ENCODE assay signal across 8 cellular contexts in genomic region chr22:46013460-46014416, GRCh38. TPM values are rescaled to one million over a fixed set of nuclear protein-coding genes. Genes with fewer than 3 reads are reported as not detected.
DNase-seq lines count a peak whose midpoint lies in the region; ATAC-seq and TF ChIP-seq lines count a peak whose summit lies in the region.

No MANE protein-coding gene starts in this region.

- intact Hi-C loops in left lung (cut with DNase I), result no loop called here

- no peaks in the 10 kb centered on the region for H3K36me3 ChIP-seq in left lung

- peak overlapping the region; percentile 88 for H3K27ac Mint-ChIP-seq in activated CD4-positive, alpha-beta T cell treated with anti-CD3 and anti-CD28 coated beads, Interleukin-2, amount 10 ng/mL, durations not matched to agents 7 days and 5 days

- peaks cover 0 to 10% of the 10 kb centered on the region in 2 donors for H3K9me3 ChIP-seq in left lung

- peaks cover 11% of the 10 kb centered on the region for H3K4me1 Mint-ChIP-seq in activated CD4-positive, alpha-beta T cell treated with anti-CD3 and anti-CD28 coated beads, Interleukin-2, amount 10 ng/mL, durations not matched to agents 7 days and 5 days

- H3K4me3 Mint-ChIP-seq in activated CD4-positive, alpha-beta T cell treated with anti-CD3 and anti-CD28 coated beads, Interleukin-2, amount 10 ng/mL, durations not matched to agents 7 days and 5 days, result peak overlapping the region; percentile 77

- no peaks in the 10 kb centered on the region for H3K27me3 ChIP-seq in left lung

- peaks cover 4% of the 10 kb centered on the region for H3K9me3 Mint-ChIP-seq in activated CD4-positive, alpha-beta T cell treated with anti-CD3 and anti-CD28 coated beads, Interleukin-2, amount 10 ng/mL, durations not matched to agents 7 days and 5 days

- POLR2A ChIA-PET in activated CD4-positive, alpha-beta T cell treated with anti-CD3 and anti-CD28 coated beads, Interleukin-2, amount 10 ng/mL, durations not matched to agents 7 days and 5 days (lab: Charles Lee), result no interaction called here

- peak; percentile 59 to 83 for TF ChIP-seq CTCF in left lung (IDR thresholded peaks at IDR 0.05)

- ATAC-seq in GM18870 (IDR thresholded peaks at IDR 0.05; ENCODE audit: unreplicated experiment) (peak; percentile 61), HG03175 (IDR thresholded peaks at IDR 0.05; ENCODE audit: unreplicated experiment) (peak; percentile 80), left lung (peak; percentile 96)

- DNase-seq in AG08396 (ENCODE audit: low spot score) (peak; percentile 97), NCI-H510A treated with DMSO at 0.1 percent for 48 hours (lab: John Stamatoyannopoulos, UW) (peak; percentile 63), cortex of kidney (lab: John Stamatoyannopoulos, UW) (peak; percentile 87), left lung (peak; percentile 94 to 98)
- DNase-seq in activated CD4-positive, alpha-beta T cell treated with anti-CD3 and anti-CD28 coated beads, Interleukin-2, amount 10 ng/mL, durations not matched to agents 7 days and 5 days, result peak; percentile 63
- peak; percentile 95 for DNase-seq in stimulated activated CD4-positive, alpha-beta T cell treated with anti-CD3 and anti-CD28 coated beads, Interleukin-2, amount 100 ng/mL, for 24 hours

- H3K27me3 Mint-ChIP-seq in activated CD4-positive, alpha-beta T cell treated with anti-CD3 and anti-CD28 coated beads, Interleukin-2, amount 10 ng/mL, durations not matched to agents 7 days and 5 days, result peaks cover 7% of the 10 kb centered on the region

- peak overlapping the region; percentile 96 to 99 for H3K27ac ChIP-seq in left lung

- peak overlapping the region; percentile 56 to 68 for H3K4me3 ChIP-seq in left lung

- H3K4me1 ChIP-seq in left lung, result peaks cover 6 to 53% of the 10 kb centered on the region in 2 donors

- H3K36me3 Mint-ChIP-seq in activated CD4-positive, alpha-beta T cell treated with anti-CD3 and anti-CD28 coated beads, Interleukin-2, amount 10 ng/mL, durations not matched to agents 7 days and 5 days (ENCODE audit: low read depth), result no peaks in the 10 kb centered on the region

- CTCF ChIA-PET in activated CD4-positive, alpha-beta T cell treated with anti-CD3 and anti-CD28 coated beads, Interleukin-2, amount 10 ng/mL, durations not matched to agents 7 days and 5 days (lab: Charles Lee), result interaction anchor here (0.7 to 6.6 kb wide), 15 partner anchors 9 to 368 kb away, joined by 3 to 35 read pairs (median 4); no protein-coding TSS in a partner anchor

RNA-seq across cellular contexts. Expression of gene WNT7B, which starts 36.8 kb away (rescaled TPM):
- total RNA-seq in activated CD4-positive, alpha-beta T cell treated with anti-CD3 and anti-CD28 coated beads, Interleukin-2, amount 10 ng/mL, durations not matched to agents 7 days and 5 days, result not detected
- 10 to 100 TPM in 1 of 2 donors, 1 to 10 TPM in 1; 7.2 to 11.4 TPM for total RNA-seq in left lung

Comparison
In these comparisons a context has a peak if more than half of its experiments do, and no peak if none do; other contexts are left out.
1. Peak in every context shown above with its lines: DNase-seq, ATAC-seq, H3K4me3 ChIP-seq and H3K27ac ChIP-seq.
2. RNA of gene WNT7B, which starts 36.8 kb away (total RNA-seq): 7.2 to 11.4 TPM in left lung; not detected in activated CD4-positive, alpha-beta T cell treated with anti-CD3 and anti-CD28 coated beads, Interleukin-2, amount 10 ng/mL, durations not matched to agents 7 days and 5 days; every median in the first group is over 4 times any median in the second.